1 cellular context compared by ENCODE assay signal in genomic region chr22:38614331-38615122, GRCh38.
TF ChIP-seq lines count a peak whose summit lies in the region.

No MANE protein-coding gene starts in this region.

TF ChIP-seq in K562, 482 proteins besides CTCF, POLR2A, EP300 and RAD21:
- TF ChIP-seq ATF3 (IDR thresholded peaks at IDR 0.05) (peak; percentile 66), ATF3 (CRISPR knock-in tag; conservative IDR thresholded peaks at IDR 0.05) (no peak), MAFG (tag; conservative IDR thresholded peaks at IDR 0.05) (no peak), MEF2A (IDR thresholded peaks at IDR 0.05; ENCODE audit: control insufficient read depth, low read depth, low read length) (peak; percentile 37; the same call in 1 of the 2 replicates)
